Comparison of ENCODE assay signal across 1 cellular context in the genomic region with DNA sequence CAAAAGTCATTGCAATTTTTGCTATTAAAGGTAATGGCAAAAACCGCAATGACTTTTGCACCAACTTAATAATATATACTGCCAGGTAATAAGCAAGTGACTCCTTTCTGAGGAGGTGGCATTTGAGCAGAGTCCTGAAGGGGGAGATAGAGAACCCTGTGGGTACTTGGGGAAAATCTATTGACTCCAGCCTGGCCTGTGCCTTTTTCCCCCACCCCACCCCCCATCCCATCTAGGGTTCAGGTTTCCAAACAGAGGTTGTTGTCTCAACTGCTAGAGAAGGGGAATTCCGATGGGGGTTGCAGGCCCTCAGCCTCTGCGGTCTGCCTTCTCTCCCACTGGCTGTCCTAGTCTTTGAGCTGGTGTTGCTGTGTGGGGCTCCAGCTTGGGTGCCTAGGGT.
A peak's percentile ranks its signal among the peaks of the same experiment; 100 is the strongest.
TF ChIP-seq lines count a peak whose summit lies in the region.

No MANE protein-coding gene starts in this region.

TF ChIP-seq in GM12878, 131 proteins besides CTCF, POLR2A, EP300 and RAD21 (continued from another document and continues in another):
- TF ChIP-seq, protein P1, sequence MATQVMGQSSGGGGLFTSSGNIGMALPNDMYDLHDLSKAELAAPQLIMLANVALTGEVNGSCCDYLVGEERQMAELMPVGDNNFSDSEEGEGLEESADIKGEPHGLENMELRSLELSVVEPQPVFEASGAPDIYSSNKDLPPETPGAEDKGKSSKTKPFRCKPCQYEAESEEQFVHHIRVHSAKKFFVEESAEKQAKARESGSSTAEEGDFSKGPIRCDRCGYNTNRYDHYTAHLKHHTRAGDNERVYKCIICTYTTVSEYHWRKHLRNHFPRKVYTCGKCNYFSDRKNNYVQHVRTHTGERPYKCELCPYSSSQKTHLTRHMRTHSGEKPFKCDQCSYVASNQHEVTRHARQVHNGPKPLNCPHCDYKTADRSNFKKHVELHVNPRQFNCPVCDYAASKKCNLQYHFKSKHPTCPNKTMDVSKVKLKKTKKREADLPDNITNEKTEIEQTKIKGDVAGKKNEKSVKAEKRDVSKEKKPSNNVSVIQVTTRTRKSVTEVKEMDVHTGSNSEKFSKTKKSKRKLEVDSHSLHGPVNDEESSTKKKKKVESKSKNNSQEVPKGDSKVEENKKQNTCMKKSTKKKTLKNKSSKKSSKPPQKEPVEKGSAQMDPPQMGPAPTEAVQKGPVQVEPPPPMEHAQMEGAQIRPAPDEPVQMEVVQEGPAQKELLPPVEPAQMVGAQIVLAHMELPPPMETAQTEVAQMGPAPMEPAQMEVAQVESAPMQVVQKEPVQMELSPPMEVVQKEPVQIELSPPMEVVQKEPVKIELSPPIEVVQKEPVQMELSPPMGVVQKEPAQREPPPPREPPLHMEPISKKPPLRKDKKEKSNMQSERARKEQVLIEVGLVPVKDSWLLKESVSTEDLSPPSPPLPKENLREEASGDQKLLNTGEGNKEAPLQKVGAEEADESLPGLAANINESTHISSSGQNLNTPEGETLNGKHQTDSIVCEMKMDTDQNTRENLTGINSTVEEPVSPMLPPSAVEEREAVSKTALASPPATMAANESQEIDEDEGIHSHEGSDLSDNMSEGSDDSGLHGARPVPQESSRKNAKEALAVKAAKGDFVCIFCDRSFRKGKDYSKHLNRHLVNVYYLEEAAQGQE (IDR thresholded peaks at IDR 0.05; ENCODE audit: low read depth, low read length): peak; percentile 19; the same call in 1 of the 2 replicates
- TF ChIP-seq EED (IDR thresholded peaks at IDR 0.05; ENCODE audit: low read depth): peak; percentile 88
- TF ChIP-seq NRF1 (conservative IDR thresholded peaks at IDR 0.05; ENCODE audit: low read depth, low read length): no peak
- TF ChIP-seq, protein P2, sequence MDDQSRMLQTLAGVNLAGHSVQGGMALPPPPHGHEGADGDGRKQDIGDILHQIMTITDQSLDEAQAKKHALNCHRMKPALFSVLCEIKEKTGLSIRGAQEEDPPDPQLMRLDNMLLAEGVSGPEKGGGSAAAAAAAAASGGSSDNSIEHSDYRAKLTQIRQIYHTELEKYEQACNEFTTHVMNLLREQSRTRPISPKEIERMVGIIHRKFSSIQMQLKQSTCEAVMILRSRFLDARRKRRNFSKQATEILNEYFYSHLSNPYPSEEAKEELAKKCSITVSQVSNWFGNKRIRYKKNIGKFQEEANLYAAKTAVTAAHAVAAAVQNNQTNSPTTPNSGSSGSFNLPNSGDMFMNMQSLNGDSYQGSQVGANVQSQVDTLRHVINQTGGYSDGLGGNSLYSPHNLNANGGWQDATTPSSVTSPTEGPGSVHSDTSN (IDR thresholded peaks at IDR 0.05; ENCODE audit: insufficient replicate concordance, low read depth, low read length): no peak
- peak; percentile 14; the same call in 1 of the 2 replicates for TF ChIP-seq POLR2AphosphoS2 (IDR thresholded peaks at IDR 0.05; ENCODE audit: low read depth, low read length)
- TF ChIP-seq, protein P3, sequence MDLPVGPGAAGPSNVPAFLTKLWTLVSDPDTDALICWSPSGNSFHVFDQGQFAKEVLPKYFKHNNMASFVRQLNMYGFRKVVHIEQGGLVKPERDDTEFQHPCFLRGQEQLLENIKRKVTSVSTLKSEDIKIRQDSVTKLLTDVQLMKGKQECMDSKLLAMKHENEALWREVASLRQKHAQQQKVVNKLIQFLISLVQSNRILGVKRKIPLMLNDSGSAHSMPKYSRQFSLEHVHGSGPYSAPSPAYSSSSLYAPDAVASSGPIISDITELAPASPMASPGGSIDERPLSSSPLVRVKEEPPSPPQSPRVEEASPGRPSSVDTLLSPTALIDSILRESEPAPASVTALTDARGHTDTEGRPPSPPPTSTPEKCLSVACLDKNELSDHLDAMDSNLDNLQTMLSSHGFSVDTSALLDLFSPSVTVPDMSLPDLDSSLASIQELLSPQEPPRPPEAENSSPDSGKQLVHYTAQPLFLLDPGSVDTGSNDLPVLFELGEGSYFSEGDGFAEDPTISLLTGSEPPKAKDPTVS (IDR thresholded peaks at IDR 0.05; ENCODE audit: low read depth, low read length): no peak
- TF ChIP-seq, protein P4, sequence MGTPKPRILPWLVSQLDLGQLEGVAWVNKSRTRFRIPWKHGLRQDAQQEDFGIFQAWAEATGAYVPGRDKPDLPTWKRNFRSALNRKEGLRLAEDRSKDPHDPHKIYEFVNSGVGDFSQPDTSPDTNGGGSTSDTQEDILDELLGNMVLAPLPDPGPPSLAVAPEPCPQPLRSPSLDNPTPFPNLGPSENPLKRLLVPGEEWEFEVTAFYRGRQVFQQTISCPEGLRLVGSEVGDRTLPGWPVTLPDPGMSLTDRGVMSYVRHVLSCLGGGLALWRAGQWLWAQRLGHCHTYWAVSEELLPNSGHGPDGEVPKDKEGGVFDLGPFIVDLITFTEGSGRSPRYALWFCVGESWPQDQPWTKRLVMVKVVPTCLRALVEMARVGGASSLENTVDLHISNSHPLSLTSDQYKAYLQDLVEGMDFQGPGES (IDR thresholded peaks at IDR 0.05): no peak
- TF ChIP-seq FOXK2 (IDR thresholded peaks at IDR 0.05): no peak
- no peak for TF ChIP-seq IRF4 (IDR thresholded peaks at IDR 0.05; ENCODE audit: low read depth, low read length)
- no peak for TF ChIP-seq YBX1 (IDR thresholded peaks at IDR 0.05)
- TF ChIP-seq, protein P5, sequence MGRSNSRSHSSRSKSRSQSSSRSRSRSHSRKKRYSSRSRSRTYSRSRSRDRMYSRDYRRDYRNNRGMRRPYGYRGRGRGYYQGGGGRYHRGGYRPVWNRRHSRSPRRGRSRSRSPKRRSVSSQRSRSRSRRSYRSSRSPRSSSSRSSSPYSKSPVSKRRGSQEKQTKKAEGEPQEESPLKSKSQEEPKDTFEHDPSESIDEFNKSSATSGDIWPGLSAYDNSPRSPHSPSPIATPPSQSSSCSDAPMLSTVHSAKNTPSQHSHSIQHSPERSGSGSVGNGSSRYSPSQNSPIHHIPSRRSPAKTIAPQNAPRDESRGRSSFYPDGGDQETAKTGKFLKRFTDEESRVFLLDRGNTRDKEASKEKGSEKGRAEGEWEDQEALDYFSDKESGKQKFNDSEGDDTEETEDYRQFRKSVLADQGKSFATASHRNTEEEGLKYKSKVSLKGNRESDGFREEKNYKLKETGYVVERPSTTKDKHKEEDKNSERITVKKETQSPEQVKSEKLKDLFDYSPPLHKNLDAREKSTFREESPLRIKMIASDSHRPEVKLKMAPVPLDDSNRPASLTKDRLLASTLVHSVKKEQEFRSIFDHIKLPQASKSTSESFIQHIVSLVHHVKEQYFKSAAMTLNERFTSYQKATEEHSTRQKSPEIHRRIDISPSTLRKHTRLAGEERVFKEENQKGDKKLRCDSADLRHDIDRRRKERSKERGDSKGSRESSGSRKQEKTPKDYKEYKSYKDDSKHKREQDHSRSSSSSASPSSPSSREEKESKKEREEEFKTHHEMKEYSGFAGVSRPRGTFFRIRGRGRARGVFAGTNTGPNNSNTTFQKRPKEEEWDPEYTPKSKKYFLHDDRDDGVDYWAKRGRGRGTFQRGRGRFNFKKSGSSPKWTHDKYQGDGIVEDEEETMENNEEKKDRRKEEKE (IDR thresholded peaks at IDR 0.05): no peak
- TF ChIP-seq BRCA1 (IDR thresholded peaks at IDR 0.05; ENCODE audit: low read depth, low read length): no peak
- 0 out of 2 replicates have a peak, but pooled peaks have one; percentile 17 for TF ChIP-seq ATF7 (IDR thresholded peaks at IDR 0.05; ENCODE audit: low read depth)
- TF ChIP-seq, protein P6, sequence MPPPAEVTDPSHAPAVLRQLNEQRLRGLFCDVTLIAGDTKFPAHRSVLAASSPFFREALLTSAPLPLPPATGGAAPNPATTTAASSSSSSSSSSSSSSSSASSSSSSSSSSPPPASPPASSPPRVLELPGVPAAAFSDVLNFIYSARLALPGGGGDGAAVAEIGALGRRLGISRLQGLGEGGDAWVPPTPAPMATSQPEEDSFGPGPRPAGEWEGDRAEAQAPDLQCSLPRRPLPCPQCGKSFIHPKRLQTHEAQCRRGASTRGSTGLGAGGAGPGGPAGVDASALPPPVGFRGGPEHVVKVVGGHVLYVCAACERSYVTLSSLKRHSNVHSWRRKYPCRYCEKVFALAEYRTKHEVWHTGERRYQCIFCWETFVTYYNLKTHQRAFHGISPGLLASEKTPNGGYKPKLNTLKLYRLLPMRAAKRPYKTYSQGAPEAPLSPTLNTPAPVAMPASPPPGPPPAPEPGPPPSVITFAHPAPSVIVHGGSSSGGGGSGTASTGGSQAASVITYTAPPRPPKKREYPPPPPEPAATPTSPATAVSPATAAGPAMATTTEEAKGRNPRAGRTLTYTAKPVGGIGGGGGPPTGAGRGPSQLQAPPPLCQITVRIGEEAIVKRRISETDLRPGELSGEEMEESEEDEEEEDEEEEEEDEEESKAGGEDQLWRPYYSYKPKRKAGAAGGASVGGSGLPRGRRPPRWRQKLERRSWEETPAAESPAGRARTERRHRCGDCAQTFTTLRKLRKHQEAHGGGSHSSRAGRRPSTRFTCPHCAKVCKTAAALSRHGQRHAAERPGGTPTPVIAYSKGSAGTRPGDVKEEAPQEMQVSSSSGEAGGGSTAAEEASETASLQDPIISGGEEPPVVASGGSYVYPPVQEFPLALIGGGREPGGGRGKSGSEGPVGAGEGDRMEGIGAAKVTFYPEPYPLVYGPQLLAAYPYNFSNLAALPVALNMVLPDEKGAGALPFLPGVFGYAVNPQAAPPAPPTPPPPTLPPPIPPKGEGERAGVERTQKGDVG (CRISPR knock-in tag; IDR thresholded peaks at IDR 0.05): no peak
- TF ChIP-seq RELA (IDR thresholded peaks at IDR 0.05; ENCODE audit: borderline replicate concordance, partially characterized antibody): peak; percentile 99
- TF ChIP-seq ETV6 (conservative IDR thresholded peaks at IDR 0.05 in 1 of 2, IDR thresholded peaks at IDR 0.05 in 1 of 2; ENCODE audit: borderline replicate concordance in 1 of 2, low read depth in 1 of 2): peak in 1 of 2 experiments; percentile 15; a peak in 1 of 4 replicates
- TF ChIP-seq TAF1 (IDR thresholded peaks at IDR 0.05; ENCODE audit: borderline replicate concordance, low read depth, low read length): no peak
- TF ChIP-seq KAT2A (conservative IDR thresholded peaks at IDR 0.05; ENCODE audit: control insufficient read depth, low read depth, low read length): no peak
- TF ChIP-seq STAT1 (conservative IDR thresholded peaks at IDR 0.05): no peak
- TF ChIP-seq HDAC2 (IDR thresholded peaks at IDR 0.05): no peak
- TF ChIP-seq GABPA (IDR thresholded peaks at IDR 0.05; ENCODE audit: low read depth): no peak
- no peak for TF ChIP-seq RCOR1 (conservative IDR thresholded peaks at IDR 0.05; ENCODE audit: low read depth, low read length)
- TF ChIP-seq EZH2 (IDR thresholded peaks at IDR 0.05; ENCODE audit: borderline replicate concordance, control insufficient read depth, low read depth, low read length): no peak
- no peak for TF ChIP-seq RBBP5 (conservative IDR thresholded peaks at IDR 0.05)
- TF ChIP-seq PML (IDR thresholded peaks at IDR 0.05; ENCODE audit: low read length): peak; percentile 49; the same call in 1 of the 2 replicates
- no peak for TF ChIP-seq SUZ12 (IDR thresholded peaks at IDR 0.05; ENCODE audit: unreplicated experiment)
- peak; percentile 65 for TF ChIP-seq BCL11A (IDR thresholded peaks at IDR 0.05; ENCODE audit: low read depth, low read length)
- TF ChIP-seq, protein P7, sequence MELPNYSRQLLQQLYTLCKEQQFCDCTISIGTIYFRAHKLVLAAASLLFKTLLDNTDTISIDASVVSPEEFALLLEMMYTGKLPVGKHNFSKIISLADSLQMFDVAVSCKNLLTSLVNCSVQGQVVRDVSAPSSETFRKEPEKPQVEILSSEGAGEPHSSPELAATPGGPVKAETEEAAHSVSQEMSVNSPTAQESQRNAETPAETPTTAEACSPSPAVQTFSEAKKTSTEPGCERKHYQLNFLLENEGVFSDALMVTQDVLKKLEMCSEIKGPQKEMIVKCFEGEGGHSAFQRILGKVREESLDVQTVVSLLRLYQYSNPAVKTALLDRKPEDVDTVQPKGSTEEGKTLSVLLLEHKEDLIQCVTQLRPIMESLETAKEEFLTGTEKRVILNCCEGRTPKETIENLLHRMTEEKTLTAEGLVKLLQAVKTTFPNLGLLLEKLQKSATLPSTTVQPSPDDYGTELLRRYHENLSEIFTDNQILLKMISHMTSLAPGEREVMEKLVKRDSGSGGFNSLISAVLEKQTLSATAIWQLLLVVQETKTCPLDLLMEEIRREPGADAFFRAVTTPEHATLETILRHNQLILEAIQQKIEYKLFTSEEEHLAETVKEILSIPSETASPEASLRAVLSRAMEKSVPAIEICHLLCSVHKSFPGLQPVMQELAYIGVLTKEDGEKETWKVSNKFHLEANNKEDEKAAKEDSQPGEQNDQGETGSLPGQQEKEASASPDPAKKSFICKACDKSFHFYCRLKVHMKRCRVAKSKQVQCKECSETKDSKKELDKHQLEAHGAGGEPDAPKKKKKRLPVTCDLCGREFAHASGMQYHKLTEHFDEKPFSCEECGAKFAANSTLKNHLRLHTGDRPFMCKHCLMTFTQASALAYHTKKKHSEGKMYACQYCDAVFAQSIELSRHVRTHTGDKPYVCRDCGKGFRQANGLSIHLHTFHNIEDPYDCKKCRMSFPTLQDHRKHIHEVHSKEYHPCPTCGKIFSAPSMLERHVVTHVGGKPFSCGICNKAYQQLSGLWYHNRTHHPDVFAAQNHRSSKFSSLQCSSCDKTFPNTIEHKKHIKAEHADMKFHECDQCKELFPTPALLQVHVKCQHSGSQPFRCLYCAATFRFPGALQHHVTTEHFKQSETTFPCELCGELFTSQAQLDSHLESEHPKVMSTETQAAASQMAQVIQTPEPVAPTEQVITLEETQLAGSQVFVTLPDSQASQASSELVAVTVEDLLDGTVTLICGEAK (IDR thresholded peaks at IDR 0.05; ENCODE audit: borderline replicate concordance): peak; percentile 85
- no peak for TF ChIP-seq NR2C1 (IDR thresholded peaks at IDR 0.05)
- TF ChIP-seq RFX5 (IDR thresholded peaks at IDR 0.05; ENCODE audit: low read depth, low read length): no peak
- no peak for TF ChIP-seq KLF5 (IDR thresholded peaks at IDR 0.05; ENCODE audit: partially characterized antibody)
- peak; percentile 85; the same call in 1 of the 2 replicates for TF ChIP-seq PAX5 (IDR thresholded peaks at IDR 0.05; ENCODE audit: borderline replicate concordance, low read depth, low read length)
- TF ChIP-seq MYB (IDR thresholded peaks at IDR 0.05; ENCODE audit: borderline replicate concordance, low read depth, low read length): peak; percentile 68
- no peak for TF ChIP-seq ZSCAN29 (IDR thresholded peaks at IDR 0.05)
- no peak for TF ChIP-seq ESRRA (IDR thresholded peaks at IDR 0.05; ENCODE audit: low read length)
- TF ChIP-seq IKZF1 (conservative IDR thresholded peaks at IDR 0.05): peak; percentile 82
- TF ChIP-seq SREBF2 (IDR thresholded peaks at IDR 0.05; ENCODE audit: low read length): no peak
- TF ChIP-seq JUND (IDR thresholded peaks at IDR 0.05; ENCODE audit: low read depth, low read length): no peak
- TF ChIP-seq CHD4 (IDR thresholded peaks at IDR 0.05): no peak
- no peak for TF ChIP-seq PAX8 (IDR thresholded peaks at IDR 0.05)
- TF ChIP-seq HDGF (IDR thresholded peaks at IDR 0.05): no peak
- TF ChIP-seq GATAD2B (conservative IDR thresholded peaks at IDR 0.05; ENCODE audit: low read depth): peak; percentile 57; the same call in 1 of the 2 replicates
- peak; percentile 85; the same call in 1 of the 2 replicates for TF ChIP-seq MTA3 (IDR thresholded peaks at IDR 0.05; ENCODE audit: borderline replicate concordance, low read length)
- TF ChIP-seq POU2F2 (IDR thresholded peaks at IDR 0.05; ENCODE audit: borderline replicate concordance, low read depth, low read length): no peak; the same call in 2 of the 3 replicates
- TF ChIP-seq YY1 (IDR thresholded peaks at IDR 0.05; ENCODE audit: low read depth, low read length): 0 out of 2 replicates have a peak, but pooled peaks have one; percentile 15
- peak; percentile 85 for TF ChIP-seq NFIC (IDR thresholded peaks at IDR 0.05; ENCODE audit: low read depth, low read length)
- no peak for TF ChIP-seq ZNF274 (IDR thresholded peaks at IDR 0.05; ENCODE audit: insufficient read depth, insufficient read length)
- TF ChIP-seq SUPT20H (IDR thresholded peaks at IDR 0.05; ENCODE audit: borderline replicate concordance, control insufficient read depth, low read depth, low read length): no peak
